ENCODE assay signal across 8 cellular contexts in genomic region chr1:149885364-149886111, GRCh38. TPM values are rescaled to one million over a fixed set of nuclear protein-coding genes. Genes with fewer than 3 reads are reported as not detected.
A peak's percentile ranks its signal among the peaks of the same experiment; 100 is the strongest.
DNase-seq lines count a peak whose midpoint lies in the region; ATAC-seq and FAIRE-seq lines count a peak whose summit lies in the region.

No MANE protein-coding gene starts in this region.

- no peak for FAIRE-seq in urothelium cell line (lab: Jason Lieb, UNC)

- DNase-seq in GM04504 (ENCODE audit: low read depth) = peak; percentile 69
- DNase-seq in NCI-H1436 treated with DMSO at 0.1 percent for 48 hours (lab: John Stamatoyannopoulos, UW) = peak; percentile 36
- peak; percentile 84 for DNase-seq in SW480 (ENCODE audit: low spot score)
- peak in 55 of 56 donors; percentile 5 to 85 (median 66) for DNase-seq in amygdala (lab: John Stamatoyannopoulos, UW)
- peak; percentile 93 for DNase-seq in left cardiac atrium
- peak; percentile 97 for DNase-seq in posterior vena cava (ENCODE audit: low spot score)
- peak; percentile 55 for DNase-seq in urothelium cell line (ENCODE audit: low spot score)

- ATAC-seq in left cardiac atrium (peak; percentile 62 to 70), HG03378 (IDR thresholded peaks at IDR 0.05; ENCODE audit: unreplicated experiment) (no peak)

- intact Hi-C loops in left cardiac atrium (cut with DNase I) = no loop called here
- intact Hi-C loops in posterior vena cava (cut with DNase I) = no loop called here

RNA-seq across cellular contexts. Expression of gene BOLA1, which starts 13.8 kb away (rescaled TPM):
- total RNA-seq in left cardiac atrium (10 to 100 TPM; 13.0 to 16.0 TPM), posterior vena cava (10 to 100 TPM; 10.7 to 11.4 TPM)

RNA-seq across cellular contexts. Expression of gene SV2A, which starts 32.1 kb away (rescaled TPM):
- total RNA-seq in left cardiac atrium (1 to 10 TPM in 1 of 2 donors, under 1 TPM in 1; 0.71 to 1.5 TPM), posterior vena cava (1 to 10 TPM; 7.5 TPM)

RNA-seq across cellular contexts. Expression of gene SF3B4, which starts 42.1 kb away (rescaled TPM):
- total RNA-seq in left cardiac atrium (10 to 100 TPM; 25.4 to 30.7 TPM), posterior vena cava (10 to 100 TPM; 37.2 to 38.0 TPM)

RNA-seq across cellular contexts. Expression of gene MTMR11, which starts 51.1 kb away (rescaled TPM):
- total RNA-seq in left cardiac atrium (1 to 10 TPM; 3.9 to 6.0 TPM), posterior vena cava (10 to 100 TPM; 18.4 to 23.7 TPM)

Comparison
In these comparisons a context has a peak if more than half of its experiments do, and no peak if none do; other contexts are left out.
1. DNase-seq: peak in every context shown above with its lines; median percentile 97 in posterior vena cava; 93 in left cardiac atrium; 84 in SW480; 69 in GM04504; 66 in amygdala; 55 in urothelium cell line; 36 in NCI-H1436 treated with DMSO at 0.1 percent for 48 hours.